8 cellular contexts compared by ENCODE assay signal in the genomic region with DNA sequence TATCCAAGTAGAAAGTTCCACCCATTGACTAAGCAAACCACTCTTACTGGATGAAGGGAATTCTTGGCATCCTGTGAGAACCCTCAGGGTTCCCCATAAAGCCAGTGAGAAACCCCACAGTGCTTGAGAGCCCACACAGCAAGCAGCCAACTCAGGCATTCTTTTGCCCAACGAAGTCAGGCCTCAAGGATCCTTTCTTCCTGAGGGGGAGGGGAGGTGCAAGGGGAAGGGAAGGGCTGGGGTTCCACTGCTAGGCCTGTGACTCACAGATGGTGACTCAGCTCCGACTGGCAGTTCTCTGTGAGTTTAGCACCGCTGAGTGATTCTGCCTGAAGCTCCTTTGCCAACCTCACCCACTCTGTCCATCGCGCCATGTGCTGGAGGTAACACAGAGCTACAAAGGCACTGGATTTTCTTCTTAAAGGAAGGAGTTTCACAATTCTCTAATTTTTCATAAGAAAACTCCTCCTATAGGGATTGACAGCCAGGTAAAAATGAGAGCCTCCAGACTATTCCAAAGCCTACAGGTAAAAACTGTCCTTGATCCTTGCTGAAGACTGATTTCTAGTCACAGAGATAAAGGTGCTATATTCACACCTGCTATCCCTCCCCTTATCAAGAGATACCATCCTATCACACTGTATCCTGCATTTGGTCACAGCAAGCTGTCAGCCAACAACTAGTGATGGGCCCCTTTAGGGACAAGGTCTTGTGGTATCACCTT. TPM values are rescaled to one million over a fixed set of nuclear protein-coding genes. Genes with fewer than 3 reads are reported as not detected.
DNase-seq lines count a peak whose midpoint lies in the region; ATAC-seq, FAIRE-seq and TF ChIP-seq lines count a peak whose summit lies in the region.

No MANE protein-coding gene starts in this region.

- FAIRE-seq in bronchial epithelial cell (lab: Jason Lieb, UNC) (peak; percentile 95), kidney (lab: Jason Lieb, UNC) (no peak)

- peaks cover 9% of the 10 kb centered on the region for H3K36me3 Mint-ChIP-seq in IgD-negative memory B cell

- peak; percentile 97 for DNase-seq in AG10803 (ENCODE audit: low read depth)
- DNase-seq in activated CD4-positive, CD25-positive, alpha-beta regulatory T cell treated with anti-CD3 and anti-CD28 coated beads, Interleukin-2, amount 50 U/mL, for 16 hours (ENCODE audit: low read depth, low spot score), result peak; percentile 53
- DNase-seq in bronchial epithelial cell (ENCODE audit: low read depth), result peak; percentile 99
- DNase-seq in kidney, result peak; percentile 92
- peak; percentile 71 to 76 for DNase-seq in stimulated activated CD4-positive, alpha-beta T cell treated with anti-CD3 and anti-CD28 coated beads, Interleukin-1b, Interleukin-23, amount 100 ng/mL, for 4 hours (ENCODE audit: low read depth in 2 of 2)
- DNase-seq in effector CD8-positive, alpha-beta T cell (lab: John Stamatoyannopoulos, UW), result no peak

- H3K4me3 Mint-ChIP-seq in IgD-negative memory B cell, result peak overlapping the region in 2 of 4 donors; percentile 43

- peaks cover 43% of the 10 kb centered on the region for H3K36me3 ChIP-seq in bronchial epithelial cell (ENCODE audit: control insufficient read depth, insufficient read depth, low read length)
- peaks cover 42 to 52% of the 10 kb centered on the region in 2 donors for H3K36me3 ChIP-seq in kidney (ENCODE audit: control insufficient read depth in 1 of 2, insufficient read depth in 2 of 2, low read length in 2 of 2)

- H3K27ac ChIP-seq in kidney (ENCODE audit: low read depth in 2 of 2, low read length in 2 of 2), result peak overlapping the region; percentile 66 to 69

- no peak for TF ChIP-seq CTCF in AG10803 (conservative IDR thresholded peaks at IDR 0.05; ENCODE audit: low read length)
- no peak for TF ChIP-seq CTCF in bronchial epithelial cell (IDR thresholded peaks at IDR 0.05; ENCODE audit: insufficient read depth, low read length, severe bottlenecking)
- TF ChIP-seq CTCF in kidney (IDR thresholded peaks at IDR 0.05; ENCODE audit: borderline replicate concordance, extremely low read depth, insufficient read depth), result no peak

- no peak overlapping the region for H3K4me3 ChIP-seq in AG10803 (ENCODE audit: low read length)
- peak overlapping the region; percentile 3 for H3K4me3 ChIP-seq in bronchial epithelial cell (ENCODE audit: low read depth, low read length)
- peak overlapping the region in 1 of 2 donors; percentile 25 for H3K4me3 ChIP-seq in kidney (ENCODE audit: low read length in 2 of 2)

- intact Hi-C loops in kidney (cut with DNase I), result no loop called here

- no peaks in the 10 kb centered on the region for H3K27me3 ChIP-seq in bronchial epithelial cell (ENCODE audit: control insufficient read depth, insufficient read depth, low read length)

- H3K4me1 ChIP-seq in kidney (ENCODE audit: control insufficient read depth in 1 of 2, insufficient read depth in 1 of 2, low read depth in 1 of 2, low read length in 2 of 2), result peaks cover 36 to 46% of the 10 kb centered on the region in 2 donors

- no peak for ATAC-seq in HG03378 (IDR thresholded peaks at IDR 0.05; ENCODE audit: unreplicated experiment)

- no peaks in the 10 kb centered on the region for H3K9me3 ChIP-seq in kidney (ENCODE audit: control insufficient read depth in 1 of 2, low read length in 2 of 2)

- H3K27ac Mint-ChIP-seq in IgD-negative memory B cell, result peak overlapping the region in 2 of 3 donors; percentile 27 to 47

- peaks cover 24 to 33% (median 28%) of the 10 kb centered on the region in 3 donors for H3K4me1 Mint-ChIP-seq in IgD-negative memory B cell

- no peaks in the 10 kb centered on the region for H3K27me3 Mint-ChIP-seq in IgD-negative memory B cell

- no peaks in the 10 kb centered on the region for H3K9me3 Mint-ChIP-seq in IgD-negative memory B cell

- H3K9ac ChIP-seq in kidney (ENCODE audit: low read length in 2 of 2), result peak overlapping the region in 1 of 2 donors; percentile 29

RNA-seq across cellular contexts. Expression of a gene that starts 4.8 kb away (rescaled TPM):
- polyA plus RNA-seq in IgD-negative memory B cell, result 728 TPM
- total RNA-seq in bronchial epithelial cell, result 981 and 1,539 TPM in 2 replicates
- total RNA-seq in kidney, result 1,164 TPM
- polyA plus RNA-seq in kidney (ENCODE audit: insufficient read depth, low read depth, low replicate concordance), result 1,321 TPM

RNA-seq across cellular contexts. Expression of a gene that starts 56.2 kb away (rescaled TPM):
- polyA plus RNA-seq in IgD-negative memory B cell (24.9 TPM), kidney (ENCODE audit: insufficient read depth, low read depth, low replicate concordance) (37.2 TPM)
- total RNA-seq in bronchial epithelial cell (19.2 and 22.7 TPM in 2 replicates), kidney (176 TPM)
